In the genomic region with DNA sequence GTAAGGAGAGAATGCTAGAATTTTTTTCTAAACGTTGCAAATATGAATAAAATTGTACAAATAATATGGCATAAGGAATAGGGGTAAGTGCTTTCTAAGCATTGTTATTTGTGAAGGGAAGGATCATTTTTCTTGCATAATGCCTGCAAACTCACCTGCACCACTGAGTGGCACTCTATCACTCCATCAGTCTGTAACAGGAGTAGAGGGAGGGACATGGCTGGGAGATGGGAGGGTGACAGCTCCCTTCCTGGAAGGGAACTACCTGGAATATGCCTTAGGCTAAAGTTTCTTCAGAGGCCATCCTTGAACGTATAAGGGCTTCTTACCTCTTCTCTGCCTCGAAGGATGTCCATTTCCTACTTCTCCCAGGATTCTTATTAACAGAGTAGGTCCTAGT, we compare ENCODE assay signal across 8 cellular contexts. TPM values are rescaled to one million over a fixed set of nuclear protein-coding genes. Genes with fewer than 3 reads are reported as not detected.
A peak's percentile ranks its signal among the peaks of the same experiment; 100 is the strongest.
DNase-seq lines count a peak whose midpoint lies in the region; ATAC-seq and TF ChIP-seq lines count a peak whose summit lies in the region.

No MANE protein-coding gene starts in this region.

- WGBS in lower leg skin, 2 donors: 45 to 53% methylated on average over 3 of the region's 3 CpGs

- H3K9me3 Mint-ChIP-seq in nephron: no peaks in the 10 kb centered on the region

- ATAC-seq in GM21786 (IDR thresholded peaks at IDR 0.05; ENCODE audit: unreplicated experiment): no peak

- no peaks in the 10 kb centered on the region for H3K27me3 Mint-ChIP-seq in nephron (ENCODE audit: low read depth)

- no peak overlapping the region for H3K4me3 ChIP-seq in lower leg skin (ENCODE audit: low read depth, poor library complexity, severe bottlenecking)

- H3K36me3 Mint-ChIP-seq in nephron (ENCODE audit: low read depth): no peaks in the 10 kb centered on the region

- H3K4me1 Mint-ChIP-seq in nephron: peaks cover 8% of the 10 kb centered on the region

- no peak overlapping the region for H3K4me3 Mint-ChIP-seq in nephron

- H3K27ac Mint-ChIP-seq in nephron: peak overlapping the region in 1 of 3 experiments; percentile 9

- TF ChIP-seq CTCF in GM13977 (IDR thresholded peaks at IDR 0.05; ENCODE audit: extremely low read depth, insufficient read depth, missing control alignments) (peak; percentile 33), nephron (IDR thresholded peaks at IDR 0.05; ENCODE audit: unreplicated experiment in 3 of 3) (peak in 2 of 3 experiments; percentile 6 to 18), lower leg skin (IDR thresholded peaks at IDR 0.05) (no peak)

- intact Hi-C loops in lower leg skin (cut with DNase I; ENCODE audit: low total_unique reads): no loop called here

- no peak for DNase-seq in GM13977 (ENCODE audit: low spot score)
- DNase-seq in NCI-H2029 (lab: John Stamatoyannopoulos, UW): peak; percentile 79
- peak; percentile 26 for DNase-seq in cerebellar cortex (ENCODE audit: low spot score)
- no peak for DNase-seq in lower leg skin (ENCODE audit: low spot score in 2 of 2)
- DNase-seq in DMS79 (lab: John Stamatoyannopoulos, UW): no peak
- no peak for DNase-seq in stimulated activated naive CD4-positive, alpha-beta T cell (lab: John Stamatoyannopoulos, UW)

- no peak for TF ChIP-seq POLR2A in lower leg skin (IDR thresholded peaks at IDR 0.05)

- in situ Hi-C loops in GM13977 (cut with MboI; ENCODE audit: low pct_unique_long_range_greater_than_20kb, low sequenced_read_pairs, unreplicated experiment): no loop called here

RNA-seq across cellular contexts. Expression of a gene that starts 3.0 kb away (rescaled TPM):
- 1 to 10 TPM; 3.6 to 8.1 (median 4.6) TPM for total RNA-seq in lower leg skin

Comparison
In these comparisons a context has a peak if more than half of its experiments do, and no peak if none do; other contexts are left out.
1. DNase-seq: peak in NCI-H2029 (single experiment) and cerebellar cortex (single experiment); none in GM13977 (single experiment), lower leg skin (0 of 2), DMS79 (single experiment) and stimulated activated naive CD4-positive, alpha-beta T cell (0 of 6).
2. CTCF ChIP-seq: peak in GM13977 (single experiment) and nephron (2 of 3); none in lower leg skin (0 of 3).